In the genomic region with DNA sequence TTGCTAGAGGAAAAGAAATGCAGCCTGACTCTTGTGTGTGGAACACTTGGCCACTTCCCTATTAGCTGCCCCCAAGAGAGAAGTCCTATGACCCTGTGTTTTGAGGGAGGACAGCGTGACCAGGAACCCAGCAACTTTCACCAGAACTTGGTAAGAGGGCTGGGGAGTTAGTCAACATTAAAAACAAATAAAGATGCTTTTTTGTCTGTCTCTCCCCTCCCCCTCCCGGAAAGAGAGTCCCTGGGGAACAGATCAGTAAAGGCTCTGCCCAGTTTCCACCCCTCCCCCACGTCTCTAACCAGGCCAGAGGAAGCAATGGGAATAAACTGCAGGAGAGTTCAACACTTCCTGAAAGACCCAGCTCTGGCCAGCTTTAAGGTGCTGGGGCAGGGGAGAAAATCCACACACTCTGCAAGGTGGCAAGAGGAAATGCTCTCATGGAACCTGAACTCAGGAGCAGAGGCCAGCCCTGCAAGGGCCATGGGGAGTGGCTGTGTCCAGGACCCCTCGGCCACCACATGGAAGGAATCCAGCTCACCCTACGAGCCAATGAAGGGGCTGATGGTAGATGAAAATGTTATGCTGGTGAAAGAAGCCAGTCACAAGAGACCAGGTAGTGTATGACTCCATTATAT, we compare ENCODE assay signal across 9 cellular contexts. TPM values are rescaled to one million over a fixed set of nuclear protein-coding genes. Genes with fewer than 3 reads are reported as not detected.
DNase-seq lines count a peak whose midpoint lies in the region; ATAC-seq and TF ChIP-seq lines count a peak whose summit lies in the region.
"Had no signal": no experiment of that assay in that cellular context is flagged by ENCODE, and none has a peak within 500 bp of the region (broad histone marks: within the 10 kb centered on the region; RNA-seq: fewer than 3 reads in every experiment).

No MANE protein-coding gene starts in this region.

- H3K4me1 ChIP-seq in lower lobe of right lung (peaks cover 28% of the 10 kb centered on the region), thyroid gland (peaks cover 0 to 23% of the 10 kb centered on the region in 2 donors)

- H3K27me3 ChIP-seq in lower lobe of right lung (ENCODE audit: low read depth) (no peaks in the 10 kb centered on the region), thyroid gland (no peaks in the 10 kb centered on the region)

- TF ChIP-seq CTCF in lower lobe of right lung (IDR thresholded peaks at IDR 0.05) (no peak), thyroid gland (IDR thresholded peaks at IDR 0.05) (no peak)

- 52 to 57% methylated on average over 3 to 5 of the region's 5 CpGs for WGBS in thyroid gland, 2 donors

- ATAC-seq in lower lobe of right lung (peak; percentile 50 to 62), GM21717 (IDR thresholded peaks at IDR 0.05; ENCODE audit: unreplicated experiment) (no peak)

- peaks cover 5% of the 10 kb centered on the region for H3K9me3 ChIP-seq in lower lobe of right lung
- no peaks in the 10 kb centered on the region for H3K9me3 ChIP-seq in thyroid gland

- H3K27ac ChIP-seq in lower lobe of right lung, result peak overlapping the region; percentile 42
- peak overlapping the region in 2 of 3 donors; percentile 15 to 22 for H3K27ac ChIP-seq in thyroid gland

- intact Hi-C loops in lower lobe of right lung (cut with DNase I) (no loop called here), thyroid gland (cut with DNase I) (no loop called here)

- DNase-seq in HuH-7.5 (ENCODE audit: low spot score) (peak; percentile 54), dermis blood vessel endothelial cell (peak; percentile 55), lower lobe of right lung (peak; percentile 57), thyroid gland (peak in 1 of 2 donors; percentile 33), NCI-H226 (no peak)
- no peak for DNase-seq in effector CD4-positive, alpha-beta T cell
- DNase-seq in activated effector memory CD4-positive, alpha-beta T cell treated with anti-CD3 and anti-CD28 coated beads, Interleukin-2, amount 50 U/mL, for 16 hours, result no peak
- DNase-seq: NCI-H1105 had no signal

- no peak for TF ChIP-seq POLR2A in thyroid gland (IDR thresholded peaks at IDR 0.05)

- H3K36me3 ChIP-seq in lower lobe of right lung, result no peaks in the 10 kb centered on the region
- no peaks in the 10 kb centered on the region for H3K36me3 ChIP-seq in thyroid gland

- H3K4me3 ChIP-seq in lower lobe of right lung, result no peak overlapping the region
- no peak overlapping the region for H3K4me3 ChIP-seq in thyroid gland (replicated peaks in 1 of 3)

RNA-seq across cellular contexts. Expression of a gene that starts 21.5 kb away (rescaled TPM):
- total RNA-seq in dermis blood vessel endothelial cell (2.4 and 3.9 TPM in 2 replicates), lower lobe of right lung (34.8 TPM), thyroid gland (10 to 100 TPM in 2 of 4 donors, 1 to 10 TPM in 2; 9.4 to 20.6 (median 11.2) TPM)

Comparison
In these comparisons a context has a peak if more than half of its experiments do, and no peak if none do; other contexts are left out.
1. DNase-seq: peak in HuH-7.5 (single experiment), dermis blood vessel endothelial cell (single experiment) and lower lobe of right lung (single experiment); none in effector CD4-positive, alpha-beta T cell (single experiment), activated effector memory CD4-positive, alpha-beta T cell treated with anti-CD3 and anti-CD28 coated beads, Interleukin-2, amount 50 U/mL, for 16 hours (single experiment) and NCI-H226 (single experiment).